ENCODE assay signal across 8 cellular contexts in genomic region chr4:89837385-89837995, GRCh38. TPM values are rescaled to one million over a fixed set of nuclear protein-coding genes. Genes with fewer than 3 reads are reported as not detected.
A peak's percentile ranks its signal among the peaks of the same experiment; 100 is the strongest.
DNase-seq lines count a peak whose midpoint lies in the region; ATAC-seq and TF ChIP-seq lines count a peak whose summit lies in the region.

No MANE protein-coding gene starts in this region.

- H3K27ac ChIP-seq in muscle layer of duodenum (ENCODE audit: low read length) = no peak overlapping the region
- peak overlapping the region; percentile 59 for H3K27ac ChIP-seq in vagina

- intact Hi-C loops in vagina (cut with DNase I) = no loop called here

- peaks cover 13% of the 10 kb centered on the region for H3K27me3 ChIP-seq in muscle layer of duodenum (ENCODE audit: low read depth, low read length)
- H3K27me3 ChIP-seq in vagina = no peaks in the 10 kb centered on the region

- H3K4me3 ChIP-seq in LNCaP clone FGC (ENCODE audit: low read depth, low read length) (peak overlapping the region; percentile 6; the same call in 1 of the 2 replicates), muscle layer of duodenum (ENCODE audit: low read depth in 1 of 2, low read length in 2 of 2) (peak overlapping the region; percentile 68 to 78), vagina (peak overlapping the region; percentile 50 to 61)

- H3K36me3 ChIP-seq in muscle layer of duodenum (ENCODE audit: control insufficient read depth in 1 of 2, insufficient read depth in 2 of 2, low read length in 2 of 2) = no peaks in the 10 kb centered on the region
- no peaks in the 10 kb centered on the region for H3K36me3 ChIP-seq in vagina

- H3K4me1 ChIP-seq in muscle layer of duodenum (ENCODE audit: control insufficient read depth in 1 of 2, insufficient read depth in 2 of 2, low read length in 2 of 2) (peaks cover 0 to 20% of the 10 kb centered on the region in 2 donors), vagina (no peaks in the 10 kb centered on the region)

- H3K9me3 ChIP-seq in muscle layer of duodenum (ENCODE audit: control insufficient read depth in 1 of 2, low read length in 2 of 2) (no peaks in the 10 kb centered on the region), vagina (no peaks in the 10 kb centered on the region)

- no peak for TF ChIP-seq CTCF in LNCaP clone FGC (IDR thresholded peaks at IDR 0.05; ENCODE audit: control insufficient read depth, extremely low read depth, insufficient read depth)
- TF ChIP-seq CTCF in vagina (IDR thresholded peaks at IDR 0.05) = no peak

- TF ChIP-seq POLR2A in vagina (IDR thresholded peaks at IDR 0.05) = no peak

- no peak for ATAC-seq in GM18517 (IDR thresholded peaks at IDR 0.05; ENCODE audit: unreplicated experiment)

- DNase-seq in activated CD4-positive, alpha-beta T cell treated with anti-CD3 and anti-CD28 coated beads for 48 hours = peak; percentile 43
- DNase-seq in activated CD4-positive, alpha-beta T cell treated with anti-CD3 and anti-CD28 coated beads for 4 hours = no peak
- DNase-seq in LNCaP clone FGC (ENCODE audit: low read depth) (no peak), fibroblast of gingiva (ENCODE audit: low read depth) (peak; percentile 16), vagina (ENCODE audit: extremely low spot score in 2 of 2) (no peak)
- DNase-seq in activated CD8-positive, alpha-beta memory T cell treated with anti-CD3 and anti-CD28 coated beads, Interleukin-2, amount 50 U/mL, for 48 hours = peak; percentile 62

RNA-seq across cellular contexts. Expression of gene SNCA, which starts 0.5 kb away (rescaled TPM):
- 27.3 TPM for total RNA-seq in vagina

RNA-seq across cellular contexts. Expression of gene MMRN1, which starts 57.2 kb away (rescaled TPM):
- 96.3 TPM for total RNA-seq in vagina

Comparison
In these comparisons a context has a peak if more than half of its experiments do, and no peak if none do; other contexts are left out.
1. DNase-seq: peak in activated CD4-positive, alpha-beta T cell treated with anti-CD3 and anti-CD28 coated beads for 48 hours (single experiment), activated CD8-positive, alpha-beta memory T cell treated with anti-CD3 and anti-CD28 coated beads, Interleukin-2, amount 50 U/mL, for 48 hours (single experiment) and fibroblast of gingiva (single experiment); none in activated CD4-positive, alpha-beta T cell treated with anti-CD3 and anti-CD28 coated beads for 4 hours (0 of 2), LNCaP clone FGC (single experiment) and vagina (0 of 2).
2. H3K4me3 ChIP-seq: peak in every context shown above with its lines; median percentile 73 in muscle layer of duodenum; 56 in vagina; 6 in LNCaP clone FGC.